In the genomic region with DNA sequence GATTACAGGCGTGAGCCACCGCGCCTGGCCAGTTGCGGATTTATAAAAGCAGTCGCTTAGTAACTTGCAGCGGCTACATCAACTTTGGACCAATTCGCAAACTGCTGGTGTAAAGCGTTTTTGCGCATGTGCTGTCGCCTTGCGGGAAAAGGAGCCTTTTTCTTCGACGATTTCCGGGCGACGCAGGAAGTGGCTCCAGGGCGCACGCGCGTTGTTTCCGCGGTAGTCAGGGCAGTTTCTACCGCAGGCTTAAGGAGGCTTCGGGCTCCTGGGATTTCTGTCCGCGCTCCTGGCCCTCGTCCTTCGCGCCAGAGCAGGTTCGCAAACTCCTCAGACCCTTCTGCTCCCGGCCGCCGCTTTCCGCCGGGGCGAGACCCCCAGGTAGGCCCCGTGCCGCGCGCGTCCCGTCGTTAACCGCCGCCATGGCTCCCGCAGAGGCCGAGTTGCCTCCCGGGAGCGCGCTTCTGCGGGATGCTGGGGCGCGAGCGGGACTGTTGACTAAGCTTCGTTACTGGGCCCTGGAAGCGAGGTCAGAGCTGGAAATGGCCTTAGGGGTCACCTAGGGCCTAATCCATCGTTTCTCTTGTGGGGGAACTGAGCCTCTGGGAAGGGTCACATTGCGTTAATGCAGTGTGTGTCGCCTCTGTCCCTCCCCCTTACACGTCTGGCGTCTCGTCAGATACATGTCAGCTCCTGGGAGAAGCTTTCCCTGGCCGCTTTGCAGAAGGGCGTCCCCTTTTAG, we compare ENCODE assay signal across 8 cellular contexts. TPM values are rescaled to one million over a fixed set of nuclear protein-coding genes. Genes with fewer than 3 reads are reported as not detected.
DNase-seq lines count a peak whose midpoint lies in the region; ATAC-seq and TF ChIP-seq lines count a peak whose summit lies in the region.

A gene with protein sequence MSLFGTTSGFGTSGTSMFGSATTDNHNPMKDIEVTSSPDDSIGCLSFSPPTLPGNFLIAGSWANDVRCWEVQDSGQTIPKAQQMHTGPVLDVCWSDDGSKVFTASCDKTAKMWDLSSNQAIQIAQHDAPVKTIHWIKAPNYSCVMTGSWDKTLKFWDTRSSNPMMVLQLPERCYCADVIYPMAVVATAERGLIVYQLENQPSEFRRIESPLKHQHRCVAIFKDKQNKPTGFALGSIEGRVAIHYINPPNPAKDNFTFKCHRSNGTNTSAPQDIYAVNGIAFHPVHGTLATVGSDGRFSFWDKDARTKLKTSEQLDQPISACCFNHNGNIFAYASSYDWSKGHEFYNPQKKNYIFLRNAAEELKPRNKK (plus strand): TSS at position 214 of the 742 bp plus-strand sequence. CDS start 2,784 bp downstream, outside the sequence.

- H3K27ac ChIP-seq in ascending aorta: peak within 1 kb of the TSS; percentile 86 to 95
- peak within 1 kb of the TSS; percentile 85 for H3K27ac ChIP-seq in rectal smooth muscle tissue (ENCODE audit: low read depth, low read length)
- peak within 1 kb of the TSS; percentile 85 for H3K27ac ChIP-seq in vagina

- DNase-seq in GM13977 (ENCODE audit: low spot score) (peak; percentile 90), NCI-H2029 (lab: John Stamatoyannopoulos, UW) (peak; percentile 92), ascending aorta (ENCODE audit: low spot score in 2 of 2) (peak; percentile 35 to 94), hepatic stellate cell (ENCODE audit: low spot score) (peak; percentile 89), vagina (ENCODE audit: extremely low spot score in 2 of 2) (peak in 1 of 2 donors; percentile 92)
- DNase-seq in T-helper 2 cell treated with Interferon-gamma antibody and Interleukin-4, amounts not matched to agents 5 μg/mL and 100 μg/mL, for 36 hours (ENCODE audit: low spot score): peak; percentile 92

- peaks cover 19% of the 10 kb centered on the region for H3K4me1 Mint-ChIP-seq in T-helper 2 cell treated with Interferon-gamma antibody and Interleukin-4, amounts not matched to agents 5 μg/mL and 100 μg/mL, for 36 hours (ENCODE audit: low read depth)

- peak within 1 kb of the TSS; percentile 90 to 99 for H3K4me3 ChIP-seq in ascending aorta
- peak within 1 kb of the TSS; percentile 76 for H3K4me3 ChIP-seq in rectal smooth muscle tissue (ENCODE audit: low read length)
- H3K4me3 ChIP-seq in vagina: peak within 1 kb of the TSS; percentile 63 to 78

- intact Hi-C loops in ascending aorta (cut with DNase I): loop anchor here (5.0 to 10.0 kb wide), 2 partner anchors 884 to 956 kb away; a partner anchor contains a TSS
- intact Hi-C loops in vagina (cut with DNase I): no loop called here

- H3K27me3 Mint-ChIP-seq in T-helper 2 cell treated with Interferon-gamma antibody and Interleukin-4, amounts not matched to agents 5 μg/mL and 100 μg/mL, for 36 hours (ENCODE audit: low read depth): peaks cover 4% of the 10 kb centered on the region

- TF ChIP-seq POLR2A in vagina (IDR thresholded peaks at IDR 0.05): no peak

- H3K9ac ChIP-seq in rectal smooth muscle tissue (ENCODE audit: low read length): peak within 1 kb of the TSS; percentile 19

- H3K4me1 ChIP-seq in ascending aorta (peaks cover 4 to 9% of the 10 kb centered on the region in 2 donors), rectal smooth muscle tissue (ENCODE audit: control insufficient read depth, insufficient read depth, low read length) (peaks cover 3% of the 10 kb centered on the region), vagina (peaks cover 20% of the 10 kb centered on the region)

- H3K27ac Mint-ChIP-seq in T-helper 2 cell treated with Interferon-gamma antibody and Interleukin-4, amounts not matched to agents 5 μg/mL and 100 μg/mL, for 36 hours: peak within 1 kb of the TSS; percentile 92

- H3K9me3 ChIP-seq in ascending aorta: no peaks in the 10 kb centered on the region
- H3K9me3 ChIP-seq in vagina: no peaks in the 10 kb centered on the region

- H3K36me3 ChIP-seq in ascending aorta: peaks cover 0 to 16% of the 10 kb centered on the region in 2 donors
- peaks cover 14% of the 10 kb centered on the region for H3K36me3 ChIP-seq in rectal smooth muscle tissue (ENCODE audit: control insufficient read depth, insufficient read depth, low read length)
- H3K36me3 ChIP-seq in vagina: peaks cover 0 to 19% of the 10 kb centered on the region in 2 donors

- H3K9me3 Mint-ChIP-seq in T-helper 2 cell treated with Interferon-gamma antibody and Interleukin-4, amounts not matched to agents 5 μg/mL and 100 μg/mL, for 36 hours: no peaks in the 10 kb centered on the region

- H3K4me3 Mint-ChIP-seq in T-helper 2 cell treated with Interferon-gamma antibody and Interleukin-4, amounts not matched to agents 5 μg/mL and 100 μg/mL, for 36 hours: peak within 1 kb of the TSS; percentile 96

- in situ Hi-C loops in GM13977 (cut with MboI; ENCODE audit: low pct_unique_long_range_greater_than_20kb, low sequenced_read_pairs, unreplicated experiment): no loop called here

- TF ChIP-seq CTCF in GM13977 (IDR thresholded peaks at IDR 0.05; ENCODE audit: extremely low read depth, insufficient read depth, missing control alignments) (no peak), ascending aorta (IDR thresholded peaks at IDR 0.05) (no peak), vagina (IDR thresholded peaks at IDR 0.05) (no peak)

- no peaks in the 10 kb centered on the region for H3K27me3 ChIP-seq in ascending aorta
- no peaks in the 10 kb centered on the region for H3K27me3 ChIP-seq in rectal smooth muscle tissue (ENCODE audit: control insufficient read depth, insufficient read depth, low read length)
- H3K27me3 ChIP-seq in vagina: no peaks in the 10 kb centered on the region

- H3K36me3 Mint-ChIP-seq in T-helper 2 cell treated with Interferon-gamma antibody and Interleukin-4, amounts not matched to agents 5 μg/mL and 100 μg/mL, for 36 hours (ENCODE audit: low read depth): peaks cover 30% of the 10 kb centered on the region

- ATAC-seq in HG02943 (IDR thresholded peaks at IDR 0.05; ENCODE audit: low read depth, unreplicated experiment): peak; percentile 80

RNA-seq across cellular contexts. Expression of the gene that starts here (rescaled TPM):
- total RNA-seq in ascending aorta (9.5 TPM), vagina (21.1 TPM)
